ENCODE assay signal across 10 cellular contexts in the genomic region with DNA sequence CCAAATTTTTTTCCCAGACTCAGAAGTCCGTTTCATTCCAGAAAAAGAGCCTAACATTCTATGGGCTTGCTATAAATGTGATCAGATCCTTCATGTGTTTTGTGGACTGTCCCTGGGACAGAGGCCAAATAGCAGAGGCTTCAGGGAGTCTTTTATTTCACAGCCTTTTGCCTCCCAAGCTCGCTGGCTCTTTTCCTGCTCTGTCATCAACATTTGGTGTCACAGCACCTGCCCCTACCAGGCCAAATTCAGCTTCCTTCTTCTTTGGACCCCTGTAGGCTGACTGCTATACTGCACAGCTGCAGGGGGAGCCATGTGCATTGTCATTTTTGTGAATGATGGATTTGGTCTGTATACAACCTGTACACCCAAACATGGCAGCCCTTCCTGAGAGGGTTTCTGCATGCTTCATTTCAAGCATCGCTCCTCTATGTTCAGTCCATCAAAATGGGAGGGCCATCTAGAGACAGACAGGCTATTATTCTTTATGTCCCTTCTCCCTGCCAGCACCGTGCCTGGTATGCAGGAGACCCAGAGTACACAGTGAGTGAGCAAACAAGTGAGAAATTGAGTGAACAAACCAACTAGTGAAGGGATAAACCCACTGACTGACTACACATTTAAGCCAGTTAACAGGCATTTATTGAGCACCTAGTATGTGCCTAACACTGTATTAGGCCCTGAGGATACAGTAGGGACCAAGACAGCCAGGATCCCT. TPM values are rescaled to one million over a fixed set of nuclear protein-coding genes. Genes with fewer than 3 reads are reported as not detected.
A peak's percentile ranks its signal among the peaks of the same experiment; 100 is the strongest.
DNase-seq lines count a peak whose midpoint lies in the region; ATAC-seq, FAIRE-seq and TF ChIP-seq lines count a peak whose summit lies in the region.
"Had no signal": no experiment of that assay in that cellular context is flagged by ENCODE, and none has a peak within 500 bp of the region (broad histone marks: within the 10 kb centered on the region; RNA-seq: fewer than 3 reads in every experiment).

No MANE protein-coding gene starts in this region.

- H3K9me3 ChIP-seq in A549, result no peaks in the 10 kb centered on the region

- no peak for TF ChIP-seq RAD21 in A549 (conservative IDR thresholded peaks at IDR 0.05 in 1 of 2, IDR thresholded peaks at IDR 0.05 in 1 of 2)

- no peaks in the 10 kb centered on the region for H3K4me1 ChIP-seq in A549

- H3K4me3 ChIP-seq in A549 (no peak overlapping the region), NB4 (ENCODE audit: low read depth, low read length) (no peak overlapping the region), fibroblast of villous mesenchyme (ENCODE audit: low read depth, low read length) (no peak overlapping the region)

- H3K27ac ChIP-seq in A549, result no peak overlapping the region

- ATAC-seq in A549 (peak; percentile 70 to 80; a peak in 4 of 6 replicates), HG03342 (IDR thresholded peaks at IDR 0.05; ENCODE audit: unreplicated experiment) (no peak), sciatic nerve (no peak)
- ATAC-seq: naive thymus-derived CD8-positive, alpha-beta T cell; stimulated activated memory B cell treated with anti-CD40 and anti-IgM and Interleukin-4, amounts not matched to agents 10 μg/mL and 1 μg/mL and 100 μg/mL, for 72 hours had no signal

- H3K4me2 ChIP-seq in A549, result no peak overlapping the region

- intact Hi-C loops in sciatic nerve (cut with DNase I), result no loop called here

- POLR2A ChIA-PET in A549 (lab: Yijun Ruan, JAX), result no interaction called here

- CTCF ChIA-PET in A549 (lab: Yijun Ruan, JAX), result interaction anchor here (1.1 kb wide), 1 partner anchor 19 kb away, joined by 3 read pairs; no protein-coding TSS in a partner anchor

- WGBS in A549 (ENCODE audit: missing lambda C conversion rate), result 78% methylated on average over 4 of the region's 4 CpGs

- no peak for FAIRE-seq in A549 (lab: Jason Lieb, UNC)

- no peak for TF ChIP-seq EP300 in A549 (IDR thresholded peaks at IDR 0.05)

- TF ChIP-seq CTCF in A549 (IDR thresholded peaks at IDR 0.05) (no peak), NB4 (IDR thresholded peaks at IDR 0.05; ENCODE audit: low read depth, low read length) (peak; percentile 18), fibroblast of villous mesenchyme (IDR thresholded peaks at IDR 0.05; ENCODE audit: insufficient read depth, low read depth, low read length) (peak; percentile 11)

- TF ChIP-seq POLR2A in A549 (IDR thresholded peaks at IDR 0.05; ENCODE audit: low read length), result no peak
- TF ChIP-seq POLR2A in NB4 (IDR thresholded peaks at IDR 0.05; ENCODE audit: extremely low read depth, insufficient read length), result no peak

- peak in 1 of 2 experiments; percentile 6 for DNase-seq in A549 (ENCODE audit: low read depth in 1 of 2, low spot score in 1 of 2)
- DNase-seq in NB4 (ENCODE audit: low read depth), result peak; percentile 23
- DNase-seq in fibroblast of villous mesenchyme (ENCODE audit: low read depth), result no peak
- no peak for DNase-seq in HCEC 1CT
- DNase-seq in sciatic nerve (ENCODE audit: low spot score), result no peak
- DNase-seq: activated CD4-positive, alpha-beta memory T cell treated with anti-CD3 and anti-CD28 coated beads for 36 hours; naive thymus-derived CD8-positive, alpha-beta T cell; NCI-H345 had no signal

TF ChIP-seq in A549, 52 proteins besides CTCF, POLR2A, EP300 and RAD21:
- no peak for TF ChIP-seq NR3C1 (IDR thresholded peaks at IDR 0.05)
- no peak for TF ChIP-seq HOXB13 (CRISPR knock-in tag; IDR thresholded peaks at IDR 0.05; ENCODE audit: low read depth)
- no peak for TF ChIP-seq CBX8 (IDR thresholded peaks at IDR 0.05)
- TF ChIP-seq MYC (IDR thresholded peaks at IDR 0.05; ENCODE audit: borderline replicate concordance, low read length), result no peak
- TF ChIP-seq, protein P1, sequence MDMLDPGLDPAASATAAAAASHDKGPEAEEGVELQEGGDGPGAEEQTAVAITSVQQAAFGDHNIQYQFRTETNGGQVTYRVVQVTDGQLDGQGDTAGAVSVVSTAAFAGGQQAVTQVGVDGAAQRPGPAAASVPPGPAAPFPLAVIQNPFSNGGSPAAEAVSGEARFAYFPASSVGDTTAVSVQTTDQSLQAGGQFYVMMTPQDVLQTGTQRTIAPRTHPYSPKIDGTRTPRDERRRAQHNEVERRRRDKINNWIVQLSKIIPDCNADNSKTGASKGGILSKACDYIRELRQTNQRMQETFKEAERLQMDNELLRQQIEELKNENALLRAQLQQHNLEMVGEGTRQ (IDR thresholded peaks at IDR 0.05), result no peak
- TF ChIP-seq FOSB (CRISPR knock-in tag; IDR thresholded peaks at IDR 0.05), result no peak

RNA-seq across cellular contexts. Expression of gene RPP14, which starts 17.9 kb away (rescaled TPM):
- 14.1 and 21.5 TPM in 2 replicates for polyA plus RNA-seq in A549 (2011; rRNA removed)
- 5.6 TPM in 2 replicates for polyA plus RNA-seq in A549 (2012; cell fraction: cytosol; rRNA removed)
- 2.3 and 2.6 TPM in 2 replicates for polyA plus RNA-seq in A549 (2012; cell fraction: nucleus; rRNA removed)
- 12.8 to 15.6 TPM (median 13.2 TPM) in 3 replicates for polyA plus RNA-seq in A549 (2017; fragmentation: RNase III; extraction: RNeasy Plus Mini Kit Qiagen cat#74134 plus additional on column Dnase treatment)
- 7.7 and 10.2 TPM in 2 replicates for polyA minus RNA-seq in A549 (2011; rRNA and poly(A)+ RNA removed)
- total RNA-seq in fibroblast of villous mesenchyme, result 14.5 and 16.0 TPM in 2 replicates
- total RNA-seq in sciatic nerve, result 12.5 TPM

RNA-seq across cellular contexts. Expression of gene HTD2, which starts 18.1 kb away (rescaled TPM):
- 7.8 and 8.4 TPM in 2 replicates for polyA plus RNA-seq in A549 (2011; rRNA removed)
- 1.9 and 3.0 TPM in 2 replicates for polyA plus RNA-seq in A549 (2012; cell fraction: cytosol; rRNA removed)
- 0.86 and 1.4 TPM in 2 replicates for polyA plus RNA-seq in A549 (2012; cell fraction: nucleus; rRNA removed)
- polyA plus RNA-seq in A549 (2017; fragmentation: RNase III; extraction: RNeasy Plus Mini Kit Qiagen cat#74134 plus additional on column Dnase treatment), result 3.9 to 4.9 TPM (median 4.6 TPM) in 3 replicates
- polyA minus RNA-seq in A549 (2011; rRNA and poly(A)+ RNA removed), result 3.6 and 5.1 TPM in 2 replicates
- 4.2 and 9.9 TPM in 2 replicates for total RNA-seq in fibroblast of villous mesenchyme
- total RNA-seq in sciatic nerve, result 12.9 TPM

RNA-seq across cellular contexts. Expression of gene PXK, which starts 44.5 kb away (rescaled TPM):
- polyA plus RNA-seq in A549 (2011; rRNA removed) (10.4 and 10.5 TPM in 2 replicates), A549 (2017; fragmentation: RNase III; extraction: RNeasy Plus Mini Kit Qiagen cat#74134 plus additional on column Dnase treatment) (4.1 to 4.6 TPM (median 4.4 TPM) in 3 replicates)
- polyA plus RNA-seq in A549 (2012; cell fraction: cytosol; rRNA removed), result 3.2 and 3.8 TPM in 2 replicates
- 2.7 TPM in 2 replicates for polyA plus RNA-seq in A549 (2012; cell fraction: nucleus; rRNA removed)
- 6.7 and 7.7 TPM in 2 replicates for polyA minus RNA-seq in A549 (2011; rRNA and poly(A)+ RNA removed)
- total RNA-seq in fibroblast of villous mesenchyme (57.9 and 64.7 TPM in 2 replicates), sciatic nerve (34.1 TPM)

RNA-seq across cellular contexts. Expression of gene ABHD6, which starts 50.6 kb away (rescaled TPM):
- polyA plus RNA-seq in A549 (2011; rRNA removed) (10.1 and 13.8 TPM in 2 replicates), A549 (2017; fragmentation: RNase III; extraction: RNeasy Plus Mini Kit Qiagen cat#74134 plus additional on column Dnase treatment) (5.7 to 6.6 TPM (median 6.0 TPM) in 3 replicates)
- 7.2 and 8.2 TPM in 2 replicates for polyA plus RNA-seq in A549 (2012; cell fraction: cytosol; rRNA removed)
- 5.9 and 6.0 TPM in 2 replicates for polyA plus RNA-seq in A549 (2012; cell fraction: nucleus; rRNA removed)
- 18.0 and 23.1 TPM in 2 replicates for polyA minus RNA-seq in A549 (2011; rRNA and poly(A)+ RNA removed)
- total RNA-seq in fibroblast of villous mesenchyme (7.1 and 9.9 TPM in 2 replicates), sciatic nerve (14.0 TPM)

Comparison
In these comparisons a context has a peak if more than half of its experiments do, and no peak if none do; other contexts are left out.
1. ATAC-seq: peak in A549 (2 of 2); none in HG03342 (single experiment) and sciatic nerve (single experiment).